Comparison of ENCODE assay signal across 13 cellular contexts in genomic region chr3:170999737-171000242, GRCh38. TPM values are rescaled to one million over a fixed set of nuclear protein-coding genes. Genes with fewer than 3 reads are reported as not detected.
A peak's percentile ranks its signal among the peaks of the same experiment; 100 is the strongest.
DNase-seq lines count a peak whose midpoint lies in the region; ATAC-seq and TF ChIP-seq lines count a peak whose summit lies in the region.
"Had no signal": no experiment of that assay in that cellular context is flagged by ENCODE, and none has a peak within 500 bp of the region (broad histone marks: within the 10 kb centered on the region; RNA-seq: fewer than 3 reads in every experiment).

No MANE protein-coding gene starts in this region.

- no peaks in the 10 kb centered on the region for H3K79me2 ChIP-seq in PC-9 (ENCODE audit: low read depth)

- no peaks in the 10 kb centered on the region for H3K36me3 ChIP-seq in PC-9 (ENCODE audit: low read depth)

- no peaks in the 10 kb centered on the region for H3K27me3 ChIP-seq in PC-9 (ENCODE audit: insufficient read depth, low read depth)

- peak overlapping the region; percentile 29 for H3K4me2 ChIP-seq in PC-9

- TF ChIP-seq CTCF in PC-9 (conservative IDR thresholded peaks at IDR 0.05), result no peak

- H3K4me3 ChIP-seq in PC-9, result peak overlapping the region; percentile 1; the same call in 1 of the 2 replicates

- H2AFZ ChIP-seq in PC-9, result no peak overlapping the region

- ATAC-seq in HG03196 (IDR thresholded peaks at IDR 0.05; ENCODE audit: unreplicated experiment), result no peak

- H3K4me1 ChIP-seq in PC-9 (replicated peaks; ENCODE audit: insufficient read depth), result peaks cover 55% of the 10 kb centered on the region

- no peaks in the 10 kb centered on the region for H3K9me2 ChIP-seq in PC-9 (ENCODE audit: insufficient read depth)

- DNase-seq in EH (ENCODE audit: low read depth) (peak; percentile 82), PC-9 (peak; percentile 69 to 95), epithelial cell of prostate (ENCODE audit: low read depth, low spot score) (peak; percentile 70), non-pigmented ciliary epithelial cell (ENCODE audit: low read depth) (peak; percentile 58), NCI-H526 treated with DMSO at 0.1 percent for 48 hours (lab: John Stamatoyannopoulos, UW) (no peak), GOT3 (lab: John Stamatoyannopoulos, UW) (no peak), NCI-H82 treated with DMSO at 0.1 percent for 48 hours (lab: John Stamatoyannopoulos, UW; ENCODE audit: unreplicated experiment) (no peak)
- DNase-seq: activated CD4-positive, alpha-beta memory T cell treated with anti-CD3 and anti-CD28 coated beads, Interleukin-2, amount 10 ng/mL, durations not matched to agents 7 days and 5 days; DMS153; naive B cell; SHP77 treated with DMSO at 0.1 percent for 48 hours; stimulated activated CD4-positive, alpha-beta T cell treated with anti-CD3 and anti-CD28 coated beads, Interleukin-4, amount 100 ng/mL, for 24 hours had no signal

- POLR2A ChIA-PET in PC-9 (lab: Charles Lee; ENCODE audit: unreplicated experiment), result interaction anchor here (0.6 kb wide), 1 partner anchor 1034 kb away, joined by 3 read pairs; no protein-coding TSS in a partner anchor

- H3K9me3 ChIP-seq in PC-9 (ENCODE audit: insufficient read depth, low read depth), result peaks cover 5% of the 10 kb centered on the region

- intact Hi-C loops in PC-9 (cut with micrococcal nuclease; ENCODE audit: unreplicated experiment), result loop anchor here (5.0 kb wide), 1 partner anchor 358 kb away; no protein-coding TSS in a partner anchor

- BruUV-seq in PC-9 (replicated peaks; lab: Mats Ljungman, UMichigan), result no TSS peak

- no peaks in the 10 kb centered on the region for H4K20me1 ChIP-seq in PC-9 (ENCODE audit: insufficient read depth)

- H3K27ac ChIP-seq in PC-9 (peak overlapping the region; percentile 62), epithelial cell of prostate (peak overlapping the region; percentile 42)

- CTCF ChIA-PET in PC-9 (lab: Charles Lee), result interaction anchor here (0.6 kb wide), 1 partner anchor 162 kb away, joined by 3 read pairs; no protein-coding TSS in a partner anchor

- H3F3A ChIP-seq in PC-9 (ENCODE audit: insufficient read depth, low read depth), result peaks cover 30% of the 10 kb centered on the region

RNA-seq across cellular contexts. Expression of gene SLC2A2, which starts 26.7 kb away (rescaled TPM):
- not detected in 2 replicates for total RNA-seq in PC-9 (2021)
- total RNA-seq: activated CD4-positive, alpha-beta memory T cell treated with anti-CD3 and anti-CD28 coated beads, Interleukin-2, amount 10 ng/mL, durations not matched to agents 7 days and 5 days had no signal

Comparison
In these comparisons a context has a peak if more than half of its experiments do, and no peak if none do; other contexts are left out.
1. DNase-seq: peak in EH (single experiment), PC-9 (2 of 2), epithelial cell of prostate (single experiment) and non-pigmented ciliary epithelial cell (single experiment); none in NCI-H526 treated with DMSO at 0.1 percent for 48 hours (single experiment), GOT3 (single experiment) and NCI-H82 treated with DMSO at 0.1 percent for 48 hours (single experiment).